In the genomic region with DNA sequence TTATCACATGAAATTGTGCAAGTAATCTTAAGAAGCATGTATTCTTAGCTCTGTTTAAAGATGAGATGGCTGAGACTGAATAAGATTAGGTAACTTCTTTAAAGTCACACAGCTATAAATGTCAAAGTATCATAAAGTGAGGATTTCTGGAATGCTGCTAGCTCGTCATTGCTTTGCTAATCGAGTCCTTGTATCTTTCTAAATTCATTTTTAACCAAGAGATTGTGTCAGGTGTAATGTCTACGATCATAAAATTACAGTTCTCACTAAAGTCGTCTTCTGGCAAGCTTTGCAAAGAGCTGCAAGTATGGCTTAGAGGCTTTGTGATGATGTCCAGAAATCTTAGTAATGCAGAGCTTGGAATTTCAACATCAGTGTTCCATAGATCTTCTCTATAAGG, we compare ENCODE assay signal across 24 cellular contexts.
"Had no signal": no experiment of that assay in that cellular context is flagged by ENCODE, and none has a peak within 500 bp of the region (broad histone marks: within the 10 kb centered on the region; RNA-seq: fewer than 3 reads in every experiment).

No MANE protein-coding gene starts in this region.

- H3K9ac ChIP-seq: neural progenitor cell had no signal

- FAIRE-seq: endothelial cell of umbilical vein, frontal cortex, islet of Langerhans had no signal

- H3K36me3 ChIP-seq: heart left ventricle, neural progenitor cell, ovary, spleen, thoracic aorta, transverse colon had no signal

- H3K4me2 ChIP-seq: neural progenitor cell had no signal

- DNase-seq: effector CD4-positive, alpha-beta T cell; endodermal cell; erythroblast; heart left ventricle; hypothalamus; kidney glomerular epithelial cell; mammary epithelial cell; nucleus accumbens; ovary; right cardiac atrium; spleen; stimulated activated CD4-positive, alpha-beta T cell treated with anti-CD3 and anti-CD28 coated beads, Interleukin-15, amount 100 ng/mL, for 24 hours; stimulated activated CD4-positive, alpha-beta T cell treated with anti-CD3 and anti-CD28 coated beads, Interleukin-1b, Interleukin-23, amount 100 ng/mL, for 48 hours; stimulated activated CD4-positive, alpha-beta T cell treated with anti-CD3 and anti-CD28 coated beads, Interleukin-4, amount 100 ng/mL, for 4 hours; stimulated activated naive B cell treated with anti-CD40 and anti-IgM and Interleukin-4, amounts not matched to agents 10 μg/mL and 1 μg/mL and 100 μg/mL, for 72 hours; stimulated activated naive CD8-positive, alpha-beta T cell treated with anti-CD3 and anti-CD28 coated beads, Interleukin-15, amount 100 ng/mL, for 72 hours; transverse colon had no signal

- H3K27ac ChIP-seq: coronary artery, heart left ventricle, neural progenitor cell, ovary, spleen, thoracic aorta had no signal

- H3K27me3 ChIP-seq: heart left ventricle, neural progenitor cell, ovary, spleen, transverse colon had no signal

- H2AFZ ChIP-seq: neural progenitor cell had no signal

- H3K9me3 ChIP-seq: heart left ventricle, ovary, spleen, thoracic aorta, transverse colon had no signal

- H3K4me3 ChIP-seq: coronary artery, heart left ventricle, neural progenitor cell, ovary, spleen, thoracic aorta, transverse colon had no signal

- ATAC-seq: heart left ventricle; natural killer cell treated with Interleukin-12 subunit alpha and Interleukin-12 subunit beta and Interleukin-15 and Interleukin-18, amount 100 ng/mL, for 72 hours; right cardiac atrium; stimulated activated naive B cell treated with anti-CD40 and anti-IgM and Interleukin-4, amounts not matched to agents 10 μg/mL and 1 μg/mL and 100 μg/mL, for 72 hours; stimulated activated naive CD8-positive, alpha-beta T cell treated with anti-CD3 and anti-CD28 coated beads, Interleukin-15, amount 100 ng/mL, for 72 hours had no signal
